1 cellular context compared by ENCODE assay signal in the genomic region with DNA sequence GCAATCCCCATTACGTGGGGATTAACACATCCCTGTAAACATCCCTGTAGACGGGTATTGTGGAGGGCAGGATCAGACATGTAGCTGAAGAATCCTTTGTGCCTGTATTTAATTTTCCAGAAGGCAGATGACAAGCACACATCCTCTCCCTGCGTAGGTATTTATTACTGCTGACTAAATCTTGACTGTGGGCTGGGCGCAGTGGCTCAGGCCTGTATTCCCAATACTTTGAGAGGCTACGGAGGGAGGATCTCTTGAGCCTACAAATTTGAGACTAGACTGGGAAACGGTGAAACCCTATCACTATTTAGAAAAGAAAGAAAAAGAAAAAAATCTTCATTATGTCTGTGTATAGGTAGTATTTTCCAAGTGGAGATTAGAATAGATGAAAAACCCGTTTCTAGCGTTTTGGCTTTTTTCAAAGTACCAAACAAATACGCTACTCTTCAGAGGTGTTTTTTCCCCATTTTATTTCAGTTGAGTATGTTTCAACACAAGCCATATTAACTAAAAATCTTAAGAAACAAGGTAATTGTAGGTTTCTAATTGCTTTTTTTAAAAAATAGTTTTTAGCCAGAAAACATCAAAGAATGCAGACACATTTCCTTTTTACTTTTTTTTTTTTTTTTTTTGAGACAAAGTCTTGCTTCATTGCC.
TF ChIP-seq lines count a peak whose summit lies in the region.

No MANE protein-coding gene starts in this region.

TF ChIP-seq in HepG2, 621 proteins besides CTCF, POLR2A, EP300 and RAD21 (continues in another document):
- TF ChIP-seq HMG20B (CRISPR knock-in tag; conservative IDR thresholded peaks at IDR 0.05) (peak; percentile 61; the same call in 1 of the 2 replicates), KAT8 (CRISPR knock-in tag; IDR thresholded peaks at IDR 0.05) (peak; percentile 26; the same call in 1 of the 2 replicates), YEATS2 (CRISPR knock-in tag; IDR thresholded peaks at IDR 0.05; ENCODE audit: borderline replicate concordance) (peak; percentile 23; the same call in 1 of the 2 replicates), ZNF75D (CRISPR knock-in tag; IDR thresholded peaks at IDR 0.05; ENCODE audit: borderline replicate concordance) (no peak), ZSCAN25 (CRISPR knock-in tag; IDR thresholded peaks at IDR 0.05) (0 out of 2 replicates have a peak, but pooled peaks have one; percentile 30), ZNF337 (CRISPR knock-in tag; IDR thresholded peaks at IDR 0.05; ENCODE audit: borderline replicate concordance, low read depth) (no peak), RBAK (CRISPR knock-in tag; IDR thresholded peaks at IDR 0.05) (no peak), ZIK1 (CRISPR knock-in tag; IDR thresholded peaks at IDR 0.05; ENCODE audit: borderline replicate concordance, low read depth) (no peak), TBX2 (CRISPR knock-in tag; IDR thresholded peaks at IDR 0.05; ENCODE audit: borderline replicate concordance) (no peak; the same call in 1 of the 2 replicates), ZNF546 (CRISPR knock-in tag; conservative IDR thresholded peaks at IDR 0.05) (no peak), MBD4 (IDR thresholded peaks at IDR 0.05; ENCODE audit: borderline replicate concordance, low read length) (0 out of 2 replicates have a peak, but pooled peaks have one; percentile 27), ZNF431 (CRISPR knock-in tag; IDR thresholded peaks at IDR 0.05; ENCODE audit: borderline replicate concordance, low read depth) (no peak), SP140L (CRISPR knock-in tag; IDR thresholded peaks at IDR 0.05; ENCODE audit: borderline replicate concordance) (peak; percentile 69; the same call in 1 of the 2 replicates), ZNF878 (CRISPR knock-in tag; IDR thresholded peaks at IDR 0.05) (peak; percentile 53; the same call in 1 of the 2 replicates), ZNF816 (CRISPR knock-in tag; IDR thresholded peaks at IDR 0.05; ENCODE audit: borderline replicate concordance) (peak; percentile 80; the same call in 1 of the 2 replicates), MEIS2 (CRISPR knock-in tag; IDR thresholded peaks at IDR 0.05) (peak; percentile 63; the same call in 1 of the 2 replicates), ZBTB1 (CRISPR knock-in tag; IDR thresholded peaks at IDR 0.05; ENCODE audit: borderline replicate concordance) (peak; percentile 38; the same call in 1 of the 2 replicates), AHDC1 (CRISPR knock-in tag; IDR thresholded peaks at IDR 0.05; ENCODE audit: borderline replicate concordance) (peak; percentile 54; the same call in 1 of the 2 replicates), STAT6 (CRISPR knock-in tag; IDR thresholded peaks at IDR 0.05; ENCODE audit: borderline replicate concordance) (peak; percentile 95), GATA4 (IDR thresholded peaks at IDR 0.05; ENCODE audit: borderline replicate concordance, low read depth) (no peak), BORCS8-MEF2B (CRISPR knock-in tag; IDR thresholded peaks at IDR 0.05) (no peak), CCAR2 (optimal IDR thresholded peaks at IDR 0.05; ENCODE audit: low read depth, low read length) (no peak), FOXO1 (CRISPR knock-in tag; IDR thresholded peaks at IDR 0.05) (peak; percentile 64), CBX5 (CRISPR knock-in tag; IDR thresholded peaks at IDR 0.05; ENCODE audit: borderline replicate concordance) (0 out of 2 replicates have a peak, but pooled peaks have one; percentile 24), KMT2A (CRISPR knock-in tag; IDR thresholded peaks at IDR 0.05) (0 out of 2 replicates have a peak, but pooled peaks have one; percentile 45), ZFP36L2 (CRISPR knock-in tag; IDR thresholded peaks at IDR 0.05) (no peak), MYNN (CRISPR knock-in tag; IDR thresholded peaks at IDR 0.05; ENCODE audit: low read depth) (0 out of 2 replicates have a peak, but pooled peaks have one; percentile 70), ATF7-NPFF (CRISPR knock-in tag; IDR thresholded peaks at IDR 0.05; ENCODE audit: low read depth) (no peak), ZSCAN29 (CRISPR knock-in tag; conservative IDR thresholded peaks at IDR 0.05) (peak; percentile 65; the same call in 1 of the 2 replicates), TCF7 (IDR thresholded peaks at IDR 0.05; ENCODE audit: low read depth) (no peak), SRY (CRISPR knock-in tag; IDR thresholded peaks at IDR 0.05) (no peak), ERF (CRISPR knock-in tag; IDR thresholded peaks at IDR 0.05) (peak; percentile 19; the same call in 1 of the 2 replicates), ZNF121 (CRISPR knock-in tag; IDR thresholded peaks at IDR 0.05) (no peak), PITX1 (CRISPR knock-in tag; IDR thresholded peaks at IDR 0.05) (peak; percentile 89), TRIM22 (IDR thresholded peaks at IDR 0.05) (no peak), ZNF282 (IDR thresholded peaks at IDR 0.05; ENCODE audit: partially characterized antibody) (no peak), ETV6 (CRISPR knock-in tag; conservative IDR thresholded peaks at IDR 0.05) (no peak), ZBTB8A (CRISPR knock-in tag; IDR thresholded peaks at IDR 0.05; ENCODE audit: borderline replicate concordance, low read depth) (no peak), MXD3 (CRISPR knock-in tag; IDR thresholded peaks at IDR 0.05) (0 out of 2 replicates have a peak, but pooled peaks have one; percentile 42), TFAP4 (IDR thresholded peaks at IDR 0.05; ENCODE audit: borderline replicate concordance, low read depth) (peak; percentile 42; the same call in 1 of the 2 replicates), ZNF430 (CRISPR knock-in tag; IDR thresholded peaks at IDR 0.05) (peak; percentile 64; the same call in 1 of the 2 replicates), LBX2 (CRISPR knock-in tag; IDR thresholded peaks at IDR 0.05; ENCODE audit: borderline replicate concordance) (no peak)
- TF ChIP-seq, protein P1, sequence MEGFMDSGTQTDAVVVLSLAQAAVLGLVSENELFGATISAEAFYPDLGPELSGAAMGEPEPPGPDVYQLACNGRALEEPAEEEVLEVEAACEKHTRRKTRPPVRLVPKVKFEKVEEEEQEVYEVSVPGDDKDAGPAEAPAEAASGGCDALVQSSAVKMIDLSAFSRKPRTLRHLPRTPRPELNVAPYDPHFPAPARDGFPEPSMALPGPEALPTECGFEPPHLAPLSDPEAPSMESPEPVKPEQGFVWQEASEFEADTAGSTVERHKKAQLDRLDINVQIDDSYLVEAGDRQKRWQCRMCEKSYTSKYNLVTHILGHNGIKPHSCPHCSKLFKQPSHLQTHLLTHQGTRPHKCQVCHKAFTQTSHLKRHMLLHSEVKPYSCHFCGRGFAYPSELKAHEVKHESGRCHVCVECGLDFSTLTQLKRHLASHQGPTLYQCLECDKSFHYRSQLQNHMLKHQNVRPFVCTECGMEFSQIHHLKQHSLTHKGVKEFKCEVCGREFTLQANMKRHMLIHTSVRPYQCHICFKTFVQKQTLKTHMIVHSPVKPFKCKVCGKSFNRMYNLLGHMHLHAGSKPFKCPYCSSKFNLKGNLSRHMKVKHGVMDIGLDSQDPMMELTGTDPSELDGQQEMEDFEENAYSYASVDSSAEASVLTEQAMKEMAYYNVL (CRISPR knock-in tag; IDR thresholded peaks at IDR 0.05; ENCODE audit: borderline replicate concordance) = no peak
- TF ChIP-seq, protein P2, sequence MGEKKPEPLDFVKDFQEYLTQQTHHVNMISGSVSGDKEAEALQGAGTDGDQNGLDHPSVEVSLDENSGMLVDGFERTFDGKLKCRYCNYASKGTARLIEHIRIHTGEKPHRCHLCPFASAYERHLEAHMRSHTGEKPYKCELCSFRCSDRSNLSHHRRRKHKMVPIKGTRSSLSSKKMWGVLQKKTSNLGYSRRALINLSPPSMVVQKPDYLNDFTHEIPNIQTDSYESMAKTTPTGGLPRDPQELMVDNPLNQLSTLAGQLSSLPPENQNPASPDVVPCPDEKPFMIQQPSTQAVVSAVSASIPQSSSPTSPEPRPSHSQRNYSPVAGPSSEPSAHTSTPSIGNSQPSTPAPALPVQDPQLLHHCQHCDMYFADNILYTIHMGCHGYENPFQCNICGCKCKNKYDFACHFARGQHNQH (CRISPR knock-in tag; IDR thresholded peaks at IDR 0.05) = peak; percentile 49; the same call in 1 of the 2 replicates
- TF ChIP-seq, protein P3, sequence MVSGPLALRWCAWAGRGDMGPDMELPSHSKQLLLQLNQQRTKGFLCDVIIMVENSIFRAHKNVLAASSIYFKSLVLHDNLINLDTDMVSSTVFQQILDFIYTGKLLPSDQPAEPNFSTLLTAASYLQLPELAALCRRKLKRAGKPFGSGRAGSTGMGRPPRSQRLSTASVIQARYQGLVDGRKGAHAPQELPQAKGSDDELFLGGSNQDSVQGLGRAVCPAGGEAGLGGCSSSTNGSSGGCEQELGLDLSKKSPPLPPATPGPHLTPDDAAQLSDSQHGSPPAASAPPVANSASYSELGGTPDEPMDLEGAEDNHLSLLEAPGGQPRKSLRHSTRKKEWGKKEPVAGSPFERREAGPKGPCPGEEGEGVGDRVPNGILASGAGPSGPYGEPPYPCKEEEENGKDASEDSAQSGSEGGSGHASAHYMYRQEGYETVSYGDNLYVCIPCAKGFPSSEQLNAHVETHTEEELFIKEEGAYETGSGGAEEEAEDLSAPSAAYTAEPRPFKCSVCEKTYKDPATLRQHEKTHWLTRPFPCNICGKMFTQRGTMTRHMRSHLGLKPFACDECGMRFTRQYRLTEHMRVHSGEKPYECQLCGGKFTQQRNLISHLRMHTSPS (CRISPR knock-in tag; IDR thresholded peaks at IDR 0.05; ENCODE audit: low read depth) = no peak
